ENCODE assay signal across 17 cellular contexts in the genomic region with DNA sequence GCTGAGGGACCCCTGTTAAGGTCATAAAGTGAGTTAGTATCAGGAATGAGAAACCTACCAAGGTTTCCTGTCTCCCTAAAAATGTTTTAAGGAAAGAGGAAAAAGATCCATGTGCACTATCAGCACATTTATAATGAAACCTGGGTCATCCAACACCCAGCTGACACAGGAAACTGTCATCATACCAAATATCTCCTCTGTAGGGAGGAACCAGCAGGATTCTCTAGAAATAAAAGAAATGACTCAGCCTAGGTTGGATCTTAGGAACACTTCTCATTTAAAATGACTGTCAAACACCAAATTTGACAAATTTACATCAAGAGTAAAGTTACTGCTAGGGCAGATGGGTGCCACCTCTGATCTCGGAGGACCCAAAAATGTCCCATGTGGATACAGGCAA. TPM values are rescaled to one million over a fixed set of nuclear protein-coding genes. Genes with fewer than 3 reads are reported as not detected.
DNase-seq lines count a peak whose midpoint lies in the region; ATAC-seq, FAIRE-seq and TF ChIP-seq lines count a peak whose summit lies in the region.
"Had no signal": no experiment of that assay in that cellular context is flagged by ENCODE, and none has a peak within 500 bp of the region (broad histone marks: within the 10 kb centered on the region; RNA-seq: fewer than 3 reads in every experiment).

No MANE protein-coding gene starts in this region.

- POLR2A ChIA-PET in activated CD4-positive, alpha-beta T cell treated with anti-CD3 and anti-CD28 coated beads for 36 hours (lab: Charles Lee), result interaction anchor here (0.6 to 2.3 kb wide), 3 partner anchors 12 to 247 kb away, joined by 3 to 8 read pairs (median 3); no protein-coding TSS in a partner anchor

- peak overlapping the region; percentile 44 for H3K4me3 Mint-ChIP-seq in activated CD4-positive, alpha-beta T cell treated with anti-CD3 and anti-CD28 coated beads for 36 hours
- H3K4me3 Mint-ChIP-seq in activated T-helper 17 cell treated with anti-CD3 and anti-CD28 coated beads, Interleukin-2, amount 50 U/mL, for 72 hours, result peak overlapping the region; percentile 45
- H3K4me3 Mint-ChIP-seq in Calu3 (ENCODE audit: low read depth, unreplicated experiment), result no peak overlapping the region

- peak; percentile 54 for ATAC-seq in activated CD4-positive, alpha-beta T cell treated with anti-CD3 and anti-CD28 coated beads for 36 hours
- ATAC-seq in activated T-helper 17 cell treated with anti-CD3 and anti-CD28 coated beads, Interleukin-2, amount 50 U/mL, for 72 hours (replicated peaks), result peak; percentile 65
- ATAC-seq in left lobe of liver, result no peak
- ATAC-seq: A549, left colon had no signal

- peak; percentile 5 for FAIRE-seq in GM18507 (lab: Jason Lieb, UNC)
- FAIRE-seq: A549 had no signal

- CTCF ChIA-PET in activated CD4-positive, alpha-beta T cell treated with anti-CD3 and anti-CD28 coated beads for 36 hours (lab: Charles Lee), result interaction anchor here (0.6 to 1.2 kb wide), 5 partner anchors 9 to 1431 kb away, joined by 3 to 5 read pairs (median 3); no protein-coding TSS in a partner anchor
- CTCF ChIA-PET in Calu3 (lab: Charles Lee), result no interaction called here

- no peaks in the 10 kb centered on the region for H3K27me3 Mint-ChIP-seq in activated CD4-positive, alpha-beta T cell treated with anti-CD3 and anti-CD28 coated beads for 36 hours
- H3K27me3 Mint-ChIP-seq in activated T-helper 17 cell treated with anti-CD3 and anti-CD28 coated beads, Interleukin-2, amount 50 U/mL, for 72 hours, result no peaks in the 10 kb centered on the region
- H3K27me3 Mint-ChIP-seq in Calu3 (ENCODE audit: unreplicated experiment), result no peaks in the 10 kb centered on the region

- peaks cover 4% of the 10 kb centered on the region for H3K9me3 Mint-ChIP-seq in activated CD4-positive, alpha-beta T cell treated with anti-CD3 and anti-CD28 coated beads for 36 hours (ENCODE audit: low read depth)
- no peaks in the 10 kb centered on the region for H3K9me3 Mint-ChIP-seq in activated T-helper 17 cell treated with anti-CD3 and anti-CD28 coated beads, Interleukin-2, amount 50 U/mL, for 72 hours
- no peaks in the 10 kb centered on the region for H3K9me3 Mint-ChIP-seq in Calu3 (ENCODE audit: low read depth, unreplicated experiment)

- H3K36me3 Mint-ChIP-seq in activated CD4-positive, alpha-beta T cell treated with anti-CD3 and anti-CD28 coated beads for 36 hours (ENCODE audit: low read depth), result peaks cover 10% of the 10 kb centered on the region
- no peaks in the 10 kb centered on the region for H3K36me3 Mint-ChIP-seq in activated T-helper 17 cell treated with anti-CD3 and anti-CD28 coated beads, Interleukin-2, amount 50 U/mL, for 72 hours (ENCODE audit: low read depth)
- peaks cover 5% of the 10 kb centered on the region for H3K36me3 Mint-ChIP-seq in Calu3 (ENCODE audit: insufficient read depth, unreplicated experiment)

- intact Hi-C loops in activated CD4-positive, alpha-beta T cell treated with anti-CD3 and anti-CD28 coated beads for 36 hours (cut with DNase I, micrococcal nuclease), result loop anchor here (1.0 to 5.0 kb wide), 5 partner anchors 11 to 250 kb away; a partner anchor contains a TSS
- intact Hi-C loops in Calu3 (cut with micrococcal nuclease; ENCODE audit: unreplicated experiment), result no loop called here

- no peak for DNase-seq in activated CD4-positive, alpha-beta T cell treated with anti-CD3 and anti-CD28 coated beads for 36 hours
- DNase-seq in activated CD4-positive, alpha-beta T cell treated with anti-CD3 and anti-CD28 coated beads for 1 hour, result no peak
- DNase-seq in GM18507 (ENCODE audit: extremely low spot score, insufficient read length, low read depth) (no peak), left lobe of liver (ENCODE audit: low spot score) (peak; percentile 15), Calu3 (no peak), NCI-H524 treated with DMSO at 0.1 percent for 48 hours (lab: John Stamatoyannopoulos, UW) (no peak)
- DNase-seq in stimulated activated CD8-positive, alpha-beta memory T cell treated with anti-CD3 and anti-CD28 coated beads, Interleukin-4, amount 100 ng/mL, for 48 hours, result no peak
- DNase-seq: anterior cingulate cortex, dermis blood vessel endothelial cell, left colon, NCI-H1930, NCI-H526, PC-9, WERI-Rb-1 had no signal

- no TSS peak for BruUV-seq in Calu3 (replicated peaks; lab: Mats Ljungman, UMichigan)

- peak overlapping the region; percentile 87 for H3K27ac Mint-ChIP-seq in activated CD4-positive, alpha-beta T cell treated with anti-CD3 and anti-CD28 coated beads for 36 hours
- peak overlapping the region; percentile 85 for H3K27ac Mint-ChIP-seq in activated T-helper 17 cell treated with anti-CD3 and anti-CD28 coated beads, Interleukin-2, amount 50 U/mL, for 72 hours
- no peak overlapping the region for H3K27ac Mint-ChIP-seq in Calu3 (ENCODE audit: unreplicated experiment)

- TF ChIP-seq CTCF in Calu3 (IDR thresholded peaks at IDR 0.05; ENCODE audit: unreplicated experiment), result no peak

- H3K4me1 Mint-ChIP-seq in activated CD4-positive, alpha-beta T cell treated with anti-CD3 and anti-CD28 coated beads for 36 hours, result peaks cover 70% of the 10 kb centered on the region
- peaks cover 22% of the 10 kb centered on the region for H3K4me1 Mint-ChIP-seq in activated T-helper 17 cell treated with anti-CD3 and anti-CD28 coated beads, Interleukin-2, amount 50 U/mL, for 72 hours
- H3K4me1 Mint-ChIP-seq in Calu3 (ENCODE audit: low read depth, unreplicated experiment), result no peaks in the 10 kb centered on the region

RNA-seq across cellular contexts. Expression of a gene that starts 21.7 kb away (rescaled TPM):
- total RNA-seq in activated CD4-positive, alpha-beta T cell treated with anti-CD3 and anti-CD28 coated beads for 36 hours, result 1 to 10 TPM; 4.2 to 5.8 TPM
- 1 to 10 TPM; 1.1 to 2.1 TPM for total RNA-seq in activated T-helper 17 cell treated with anti-CD3 and anti-CD28 coated beads, Interleukin-2, amount 50 U/mL, for 72 hours
- 9.6 TPM for total RNA-seq in left lobe of liver
- total RNA-seq in Calu3 (2022), result 8.7 and 9.5 TPM in 2 replicates
- total RNA-seq: G401 had no signal
